ENCODE assay signal across 15 cellular contexts in the genomic region with DNA sequence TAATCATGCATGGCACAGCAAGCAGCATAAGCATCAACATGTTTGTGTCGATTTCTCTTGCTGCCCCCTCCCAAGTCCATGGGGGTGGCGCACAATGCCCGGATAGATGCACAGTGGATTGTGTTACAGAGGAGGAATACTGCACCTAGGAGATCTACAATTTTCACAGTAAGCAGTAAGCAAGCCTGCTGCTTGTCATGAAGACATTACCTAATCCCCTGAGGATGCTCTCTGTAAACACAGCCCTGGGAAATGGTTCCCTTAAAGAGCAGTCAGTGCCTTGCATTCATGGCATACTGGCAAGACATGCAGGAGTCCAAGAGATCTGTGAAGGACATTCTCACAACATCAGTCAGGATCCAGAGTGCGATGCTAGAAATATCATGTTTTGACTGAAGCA.
A peak's percentile ranks its signal among the peaks of the same experiment; 100 is the strongest.
DNase-seq lines count a peak whose midpoint lies in the region; ATAC-seq and TF ChIP-seq lines count a peak whose summit lies in the region.
"Had no signal": no experiment of that assay in that cellular context is flagged by ENCODE, and none has a peak within 500 bp of the region (broad histone marks: within the 10 kb centered on the region; RNA-seq: fewer than 3 reads in every experiment).

No MANE protein-coding gene starts in this region.

- H3K27me3 Mint-ChIP-seq in brain = no peaks in the 10 kb centered on the region
- H3K27me3 Mint-ChIP-seq: activated naive CD4-positive, alpha-beta T cell treated with anti-CD3 and anti-CD28 coated beads, Interleukin-2, amount 50 U/mL, for 24 hours had no signal

- H3K18ac ChIP-seq in mesenchymal stem cell (ENCODE audit: low read depth in 1 of 2, low read length in 2 of 2) = peak overlapping the region; percentile 72 to 84

- DNase-seq in ELF-1 (ENCODE audit: low read depth, low spot score) (peak; percentile 38), NCI-H2081 (lab: John Stamatoyannopoulos, UW) (peak; percentile 42 to 76), mesenchymal stem cell (peak; percentile 93), DMS53 (lab: John Stamatoyannopoulos, UW) (no peak)
- DNase-seq: activated CD4-positive, alpha-beta T cell treated with anti-CD3 and anti-CD28 coated beads, Interleukin-2, amount 50 U/mL, for 1 hour; cortex of kidney; midbrain; NCI-H2029 treated with DMSO at 0.1 percent for 48 hours; transverse colon had no signal

- H3K4me3 ChIP-seq in mesenchymal stem cell (ENCODE audit: insufficient read depth in 1 of 2, low read depth in 1 of 2, low read length in 2 of 2) = no peak overlapping the region
- H3K4me3 ChIP-seq: SJSA1, transverse colon had no signal

- peak overlapping the region; percentile 26 to 92 (median 88) for H3K27ac Mint-ChIP-seq in brain
- H3K27ac Mint-ChIP-seq: activated naive CD4-positive, alpha-beta T cell treated with anti-CD3 and anti-CD28 coated beads, Interleukin-2, amount 50 U/mL, for 24 hours had no signal

- peak overlapping the region in 2 of 5 experiments; percentile 11 to 30 for H3K4me3 Mint-ChIP-seq in brain
- H3K4me3 Mint-ChIP-seq: activated naive CD4-positive, alpha-beta T cell treated with anti-CD3 and anti-CD28 coated beads, Interleukin-2, amount 50 U/mL, for 24 hours had no signal

- H3K4ac ChIP-seq in mesenchymal stem cell (ENCODE audit: low read depth in 1 of 2, low read length in 2 of 2) = peak overlapping the region; percentile 3 to 77

- H2AK5ac ChIP-seq in mesenchymal stem cell (ENCODE audit: low read length, severe bottlenecking) = no peak overlapping the region

- H3K14ac ChIP-seq in mesenchymal stem cell (ENCODE audit: low read length in 2 of 2) = no peak overlapping the region

- H3K36me3 ChIP-seq in mesenchymal stem cell (ENCODE audit: control insufficient read depth in 1 of 2, insufficient read depth in 2 of 2, low read depth in 1 of 2, low read length in 2 of 2) = no peaks in the 10 kb centered on the region
- H3K36me3 ChIP-seq: SJSA1, transverse colon had no signal

- TF ChIP-seq CTCF in brain (conservative IDR thresholded peaks at IDR 0.05) = no peak

- peaks cover 3% of the 10 kb centered on the region for H3K4me1 ChIP-seq in mesenchymal stem cell (ENCODE audit: control insufficient read depth, insufficient read depth, low read depth, low read length)

- peaks cover 32% of the 10 kb centered on the region for H3K4me1 Mint-ChIP-seq in brain

- peak overlapping the region; percentile 11 to 71 for H2BK12ac ChIP-seq in mesenchymal stem cell (ENCODE audit: low read length in 2 of 2)

- H4K91ac ChIP-seq in mesenchymal stem cell (ENCODE audit: low read length) = peak overlapping the region; percentile 82

- ATAC-seq in HG03378 (IDR thresholded peaks at IDR 0.05; ENCODE audit: unreplicated experiment) = no peak
- no peak for ATAC-seq in GM18517 (IDR thresholded peaks at IDR 0.05; ENCODE audit: unreplicated experiment)
- ATAC-seq in GM19455 (IDR thresholded peaks at IDR 0.05; ENCODE audit: unreplicated experiment) = no peak

- no peaks in the 10 kb centered on the region for H3K9me3 ChIP-seq in mesenchymal stem cell (ENCODE audit: control insufficient read depth, low read length)
- H3K9me3 ChIP-seq: SJSA1, transverse colon had no signal

- no peak overlapping the region for H2AFZ ChIP-seq in mesenchymal stem cell (ENCODE audit: low read depth, low read length)

- no peak overlapping the region for H3K4me2 ChIP-seq in mesenchymal stem cell (ENCODE audit: low read length, poor library complexity, severe bottlenecking)

- H3K27ac ChIP-seq in mesenchymal stem cell (ENCODE audit: low read length, poor library complexity, severe bottlenecking) = peak overlapping the region; percentile 72
- H3K27ac ChIP-seq: SJSA1, transverse colon had no signal

- H4K8ac ChIP-seq in mesenchymal stem cell (ENCODE audit: low read length) = peak overlapping the region; percentile 89

- H3K27me3 ChIP-seq in mesenchymal stem cell (ENCODE audit: control insufficient read depth in 1 of 2, insufficient read depth in 1 of 2, low read length in 2 of 2) = no peaks in the 10 kb centered on the region
- H3K27me3 ChIP-seq: SJSA1, transverse colon had no signal

- no peak overlapping the region for H3K23ac ChIP-seq in mesenchymal stem cell (ENCODE audit: low read length in 2 of 2)

- no peak overlapping the region for H2BK15ac ChIP-seq in mesenchymal stem cell (ENCODE audit: low read depth, poor library complexity, severe bottlenecking)

- no peak overlapping the region for H2BK5ac ChIP-seq in mesenchymal stem cell (ENCODE audit: low read depth, low read length, poor library complexity, severe bottlenecking)

- H3K9me3 Mint-ChIP-seq in brain = no peaks in the 10 kb centered on the region
- H3K9me3 Mint-ChIP-seq: activated naive CD4-positive, alpha-beta T cell treated with anti-CD3 and anti-CD28 coated beads, Interleukin-2, amount 50 U/mL, for 24 hours had no signal

- peak overlapping the region; percentile 64 for H2BK120ac ChIP-seq in mesenchymal stem cell (ENCODE audit: low read depth, low read length)

- WGBS in mesenchymal stem cell = 12% methylated on average over 4 of the region's 4 CpGs

- H3K9ac ChIP-seq in mesenchymal stem cell (ENCODE audit: low read length) = no peak overlapping the region

- no peaks in the 10 kb centered on the region for H3K79me1 ChIP-seq in mesenchymal stem cell (replicated peaks; ENCODE audit: low read length, poor library complexity, severe bottlenecking)

- no peaks in the 10 kb centered on the region for H3K36me3 Mint-ChIP-seq in brain
- H3K36me3 Mint-ChIP-seq: activated naive CD4-positive, alpha-beta T cell treated with anti-CD3 and anti-CD28 coated beads, Interleukin-2, amount 50 U/mL, for 24 hours had no signal
